Comparison of ENCODE assay signal across 2 cellular contexts in the genomic region with DNA sequence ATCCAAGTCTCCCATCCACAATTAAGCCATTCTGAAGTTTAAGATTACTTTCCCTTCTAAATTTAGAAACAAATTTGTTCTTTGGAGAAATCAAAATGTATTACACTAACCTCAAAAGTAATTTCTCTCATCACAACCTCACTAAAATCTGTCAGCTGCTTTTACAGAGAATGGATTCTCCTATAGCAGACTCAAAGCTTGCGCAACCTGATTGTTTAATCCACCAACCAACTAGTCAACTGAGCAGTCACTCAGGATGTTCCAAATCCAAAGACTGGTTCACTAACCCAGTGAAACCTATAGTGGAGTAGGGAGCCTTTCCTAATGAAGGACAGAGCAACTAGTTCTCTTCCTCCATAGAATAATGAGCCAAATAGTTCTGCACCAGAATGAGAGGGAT.
TF ChIP-seq lines count a peak whose summit lies in the region.

No MANE protein-coding gene starts in this region.

TF ChIP-seq in IMR-90, 13 proteins besides CTCF, POLR2A, EP300 and RAD21:
- TF ChIP-seq RCOR1 (IDR thresholded peaks at IDR 0.05; ENCODE audit: insufficient replicate concordance, low read length), result no peak
- peak; percentile 72 for TF ChIP-seq CEBPB (IDR thresholded peaks at IDR 0.05; ENCODE audit: low read depth, low read length)
- TF ChIP-seq CHD1 (IDR thresholded peaks at IDR 0.05; ENCODE audit: low read depth, low read length), result no peak
- no peak for TF ChIP-seq RFX5 (IDR thresholded peaks at IDR 0.05; ENCODE audit: low read depth, low read length)
- no peak for TF ChIP-seq SMC3 (IDR thresholded peaks at IDR 0.05; ENCODE audit: low read depth, low read length)

TF ChIP-seq in K562, 482 proteins besides CTCF, POLR2A, EP300 and RAD21:
- TF ChIP-seq CEBPB (tag; IDR thresholded peaks at IDR 0.05) (peak; percentile 61), SIRT6 (IDR thresholded peaks at IDR 0.05; ENCODE audit: low read depth, low read length) (no peak), CEBPG (CRISPR knock-in tag; IDR thresholded peaks at IDR 0.05) (no peak), CEBPG (tag; conservative IDR thresholded peaks at IDR 0.05 in 1 of 2, IDR thresholded peaks at IDR 0.05 in 1 of 2) (peak in 1 of 2 experiments; percentile 27; a peak in 1 of 4 replicates), HMBOX1 (IDR thresholded peaks at IDR 0.05) (0 out of 2 replicates have a peak, but pooled peaks have one; percentile 20), ZZZ3 (IDR thresholded peaks at IDR 0.05) (no peak)
